9 cellular contexts compared by ENCODE assay signal in the genomic region with DNA sequence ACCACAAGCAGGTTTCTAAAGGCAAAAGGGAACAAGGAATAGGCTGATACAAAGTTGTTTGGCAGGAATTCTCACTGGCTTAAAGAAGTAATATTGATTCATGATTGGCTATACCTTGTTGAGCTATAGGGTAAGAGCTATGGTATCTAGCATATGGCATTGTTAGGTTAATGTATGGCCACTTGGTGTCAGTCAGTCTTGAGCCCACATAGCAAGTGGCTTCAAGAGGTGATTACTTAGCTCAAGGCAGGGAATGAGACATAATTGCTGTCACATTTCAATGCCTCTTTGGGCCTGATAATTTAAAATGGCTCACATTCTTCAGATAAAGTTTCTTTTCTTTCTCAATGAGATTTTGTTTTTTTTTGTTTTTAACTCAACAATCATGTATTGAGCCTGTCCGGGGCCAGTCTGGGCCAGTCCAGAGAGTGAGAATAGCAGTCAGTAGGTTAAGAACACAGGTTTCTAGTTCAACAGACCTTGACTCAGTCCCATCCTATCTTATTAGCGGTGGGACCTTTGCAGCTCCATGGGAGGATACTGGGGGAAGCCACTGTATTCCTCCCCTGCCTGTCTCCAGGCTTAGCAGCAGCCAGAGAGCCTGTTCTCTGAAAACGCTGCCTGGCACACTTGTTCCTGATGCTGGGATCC. TPM values are rescaled to one million over a fixed set of nuclear protein-coding genes. Genes with fewer than 3 reads are reported as not detected.
DNase-seq lines count a peak whose midpoint lies in the region; ATAC-seq and TF ChIP-seq lines count a peak whose summit lies in the region.
"Had no signal": no experiment of that assay in that cellular context is flagged by ENCODE, and none has a peak within 500 bp of the region (broad histone marks: within the 10 kb centered on the region; RNA-seq: fewer than 3 reads in every experiment).

No MANE protein-coding gene starts in this region.

- H3K27ac Mint-ChIP-seq in memory B cell (no peak overlapping the region), type B pancreatic cell (no peak overlapping the region)

- TF ChIP-seq POLR2A in GM18526 (IDR thresholded peaks at IDR 0.05; ENCODE audit: extremely low read depth, insufficient read length), result peak; percentile 6

- ATAC-seq in GM21737 (IDR thresholded peaks at IDR 0.05; ENCODE audit: unreplicated experiment), result peak; percentile 35
- peak; percentile 54 for ATAC-seq in HG03571 (IDR thresholded peaks at IDR 0.05; ENCODE audit: unreplicated experiment)
- peak; percentile 10 for ATAC-seq in memory B cell (ENCODE audit: low read depth)

- no peak for TF ChIP-seq CTCF in type B pancreatic cell (conservative IDR thresholded peaks at IDR 0.05)

- H3K4me1 Mint-ChIP-seq in memory B cell (peaks cover 13% of the 10 kb centered on the region), type B pancreatic cell (ENCODE audit: unreplicated experiment) (peaks cover 5% of the 10 kb centered on the region)

- H3K27me3 Mint-ChIP-seq in memory B cell (peaks cover 34% of the 10 kb centered on the region), type B pancreatic cell (no peaks in the 10 kb centered on the region)

- no peak overlapping the region for H3K4me3 Mint-ChIP-seq in memory B cell
- H3K4me3 Mint-ChIP-seq in type B pancreatic cell, result no peak overlapping the region

- H3K9me3 Mint-ChIP-seq in memory B cell (peaks cover 3% of the 10 kb centered on the region), type B pancreatic cell (no peaks in the 10 kb centered on the region)

- H3K36me3 Mint-ChIP-seq in memory B cell (peaks cover 2% of the 10 kb centered on the region), type B pancreatic cell (no peaks in the 10 kb centered on the region)

- no peak for DNase-seq in memory B cell (ENCODE audit: low spot score in 2 of 2)
- no peak for DNase-seq in Ammon's horn (ENCODE audit: low spot score)
- DNase-seq in HUDEP-2 (lab: John Stamatoyannopoulos, UW; ENCODE audit: unreplicated experiment in 76 of 76), result no peak
- DNase-seq in NCI-H1105 (lab: John Stamatoyannopoulos, UW), result no peak
- no peak for DNase-seq in type B pancreatic cell (ENCODE audit: extremely low spot score, unreplicated experiment)
- DNase-seq: activated gamma-delta T cell treated with Interleukin-2 at 50 U/mL for 16 hours had no signal

RNA-seq across cellular contexts. Expression of gene RCBTB2, which starts 45.8 kb away (rescaled TPM):
- 2.6 and 21.5 TPM in 2 replicates for total RNA-seq in type B pancreatic cell (ENCODE audit: low replicate concordance)
